ENCODE assay signal across 29 cellular contexts in the genomic region with DNA sequence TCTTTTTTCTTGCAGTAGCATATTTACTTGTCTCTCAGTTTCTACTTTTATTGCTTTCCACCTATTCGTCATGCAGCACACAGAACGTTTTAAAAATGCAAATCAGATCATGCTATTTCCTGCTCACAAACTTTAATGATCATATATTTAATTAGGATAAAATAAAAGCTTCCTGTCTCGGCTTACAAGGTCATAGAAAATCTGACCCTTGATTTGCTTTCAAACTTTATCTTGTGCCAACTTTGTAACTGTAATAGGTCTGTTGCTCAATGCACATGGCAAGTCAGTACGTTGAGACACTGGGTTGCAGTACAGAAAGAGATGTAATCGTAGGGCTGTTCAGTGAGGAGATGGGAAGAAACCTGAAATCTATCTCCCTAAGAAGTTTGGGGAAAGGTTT.
"Had no signal": no experiment of that assay in that cellular context is flagged by ENCODE, and none has a peak within 500 bp of the region (broad histone marks: within the 10 kb centered on the region; RNA-seq: fewer than 3 reads in every experiment).

No MANE protein-coding gene starts in this region.

- H3K27ac ChIP-seq: esophagus muscularis mucosa, gastrocnemius medialis, neutrophil, ovary, right atrium auricular region, testis, transverse colon, WERI-Rb-1 had no signal

- H3K36me3 ChIP-seq: esophagus muscularis mucosa, gastrocnemius medialis, ovary, right atrium auricular region, transverse colon, WERI-Rb-1 had no signal

- H3K4me1 Mint-ChIP-seq: activated CD4-positive, alpha-beta T cell treated with anti-CD3 and anti-CD28 coated beads, Interleukin-2, amount 10 ng/mL, durations not matched to agents 24 days and 14 days; activated naive CD4-positive, alpha-beta T cell treated with anti-CD3 and anti-CD28 coated beads, Interleukin-2, amount 10 ng/mL, durations not matched to agents 7 days and 5 days; activated naive CD8-positive, alpha-beta T cell treated with anti-CD3 and anti-CD28 coated beads, Interleukin-2, amount 10 ng/mL, durations not matched to agents 7 days and 5 days; nephron; T-helper 17 cell had no signal

- H3K27ac Mint-ChIP-seq: activated CD4-positive, alpha-beta memory T cell treated with anti-CD3 and anti-CD28 coated beads for 36 hours; activated CD4-positive, alpha-beta T cell treated with anti-CD3 and anti-CD28 coated beads, Interleukin-2, amount 10 ng/mL, durations not matched to agents 24 days and 14 days; activated naive CD4-positive, alpha-beta T cell treated with anti-CD3 and anti-CD28 coated beads, Interleukin-2, amount 10 ng/mL, durations not matched to agents 7 days and 5 days; activated naive CD8-positive, alpha-beta T cell treated with anti-CD3 and anti-CD28 coated beads, Interleukin-2, amount 10 ng/mL, durations not matched to agents 7 days and 5 days; activated T-cell treated with anti-CD3 and anti-CD28 coated beads, Interleukin-2, amount 50 U/mL, for 24 hours; dendritic cell treated with granulocyte-macrophage colony-stimulating factor and Interleukin-4, amounts not matched to agents 40 ng/mL and 50 ng/mL, for 4 days; endodermal cell; nephron; T-helper 17 cell had no signal

- H3K4me3 ChIP-seq: esophagus muscularis mucosa, gastrocnemius medialis, ovary, right atrium auricular region, testis, transverse colon had no signal

- H3K4me3 Mint-ChIP-seq: activated CD4-positive, alpha-beta memory T cell treated with anti-CD3 and anti-CD28 coated beads for 36 hours; activated CD4-positive, alpha-beta T cell treated with anti-CD3 and anti-CD28 coated beads, Interleukin-2, amount 10 ng/mL, durations not matched to agents 24 days and 14 days; activated naive CD4-positive, alpha-beta T cell treated with anti-CD3 and anti-CD28 coated beads, Interleukin-2, amount 10 ng/mL, durations not matched to agents 7 days and 5 days; activated naive CD8-positive, alpha-beta T cell treated with anti-CD3 and anti-CD28 coated beads, Interleukin-2, amount 10 ng/mL, durations not matched to agents 7 days and 5 days; activated T-cell treated with anti-CD3 and anti-CD28 coated beads, Interleukin-2, amount 50 U/mL, for 24 hours; dendritic cell treated with granulocyte-macrophage colony-stimulating factor and Interleukin-4, amounts not matched to agents 40 ng/mL and 50 ng/mL, for 4 days; endodermal cell; nephron; T-helper 17 cell had no signal

- H3K27me3 Mint-ChIP-seq: activated CD4-positive, alpha-beta memory T cell treated with anti-CD3 and anti-CD28 coated beads for 36 hours; activated CD4-positive, alpha-beta T cell treated with anti-CD3 and anti-CD28 coated beads, Interleukin-2, amount 10 ng/mL, durations not matched to agents 24 days and 14 days; activated naive CD4-positive, alpha-beta T cell treated with anti-CD3 and anti-CD28 coated beads, Interleukin-2, amount 10 ng/mL, durations not matched to agents 7 days and 5 days; activated naive CD8-positive, alpha-beta T cell treated with anti-CD3 and anti-CD28 coated beads, Interleukin-2, amount 10 ng/mL, durations not matched to agents 7 days and 5 days; activated T-cell treated with anti-CD3 and anti-CD28 coated beads, Interleukin-2, amount 50 U/mL, for 24 hours; dendritic cell treated with granulocyte-macrophage colony-stimulating factor and Interleukin-4, amounts not matched to agents 40 ng/mL and 50 ng/mL, for 4 days; T-helper 17 cell had no signal

- DNase-seq: activated CD4-positive, alpha-beta memory T cell treated with anti-CD3 and anti-CD28 coated beads for 36 hours; activated CD4-positive, alpha-beta T cell treated with anti-CD3 and anti-CD28 coated beads, Interleukin-2, amount 10 ng/mL, durations not matched to agents 24 days and 14 days; activated CD4-positive, CD25-positive, alpha-beta regulatory T cell treated with anti-CD3 and anti-CD28 coated beads, Interleukin-2, amount 50 U/mL, for 72 hours; activated CD8-positive, alpha-beta memory T cell treated with anti-CD3 and anti-CD28 coated beads, Interleukin-2, amount 50 U/mL, for 4 hours; activated gamma-delta T cell; activated naive CD4-positive, alpha-beta T cell treated with anti-CD3 and anti-CD28 coated beads, Interleukin-2, amount 10 ng/mL, durations not matched to agents 7 days and 5 days; activated naive CD8-positive, alpha-beta T cell treated with anti-CD3 and anti-CD28 coated beads, Interleukin-2, amount 10 ng/mL, durations not matched to agents 7 days and 5 days; activated T-cell treated with anti-CD3 and anti-CD28 coated beads, Interleukin-2, amount 50 U/mL, for 24 hours; amniotic stem cell; central memory CD4-positive, alpha-beta T cell; endodermal cell; gastrocnemius medialis; glutamatergic neuron; kidney; left colon; mammary epithelial cell; ovary; stimulated activated CD4-positive, alpha-beta T cell treated with anti-CD3 and anti-CD28 coated beads, Interleukin-2, amount 100 ng/mL, for 48 hours; stimulated activated naive CD4-positive, alpha-beta T cell treated with Interleukin-2 at 50 U/mL for 16 hours; T-helper 17 cell; T1000; testis; transverse colon; WERI-Rb-1 had no signal

- FAIRE-seq: kidney had no signal

- H3K4me1 ChIP-seq: esophagus muscularis mucosa, gastrocnemius medialis, right atrium auricular region, testis, transverse colon had no signal

- H3K9me3 Mint-ChIP-seq: activated CD4-positive, alpha-beta T cell treated with anti-CD3 and anti-CD28 coated beads, Interleukin-2, amount 10 ng/mL, durations not matched to agents 24 days and 14 days; activated naive CD4-positive, alpha-beta T cell treated with anti-CD3 and anti-CD28 coated beads, Interleukin-2, amount 10 ng/mL, durations not matched to agents 7 days and 5 days; activated naive CD8-positive, alpha-beta T cell treated with anti-CD3 and anti-CD28 coated beads, Interleukin-2, amount 10 ng/mL, durations not matched to agents 7 days and 5 days; activated T-cell treated with anti-CD3 and anti-CD28 coated beads, Interleukin-2, amount 50 U/mL, for 24 hours; dendritic cell treated with granulocyte-macrophage colony-stimulating factor and Interleukin-4, amounts not matched to agents 40 ng/mL and 50 ng/mL, for 4 days had no signal

- H3K9me3 ChIP-seq: gastrocnemius medialis, neutrophil, ovary, right atrium auricular region, testis, transverse colon had no signal

- H3K36me3 Mint-ChIP-seq: activated CD4-positive, alpha-beta memory T cell treated with anti-CD3 and anti-CD28 coated beads for 36 hours; activated naive CD4-positive, alpha-beta T cell treated with anti-CD3 and anti-CD28 coated beads, Interleukin-2, amount 10 ng/mL, durations not matched to agents 7 days and 5 days; activated naive CD8-positive, alpha-beta T cell treated with anti-CD3 and anti-CD28 coated beads, Interleukin-2, amount 10 ng/mL, durations not matched to agents 7 days and 5 days had no signal

- H3K27me3 ChIP-seq: esophagus muscularis mucosa, gastrocnemius medialis, neutrophil, ovary, right atrium auricular region, testis, transverse colon had no signal
